18 cellular contexts compared by ENCODE assay signal in the genomic region with DNA sequence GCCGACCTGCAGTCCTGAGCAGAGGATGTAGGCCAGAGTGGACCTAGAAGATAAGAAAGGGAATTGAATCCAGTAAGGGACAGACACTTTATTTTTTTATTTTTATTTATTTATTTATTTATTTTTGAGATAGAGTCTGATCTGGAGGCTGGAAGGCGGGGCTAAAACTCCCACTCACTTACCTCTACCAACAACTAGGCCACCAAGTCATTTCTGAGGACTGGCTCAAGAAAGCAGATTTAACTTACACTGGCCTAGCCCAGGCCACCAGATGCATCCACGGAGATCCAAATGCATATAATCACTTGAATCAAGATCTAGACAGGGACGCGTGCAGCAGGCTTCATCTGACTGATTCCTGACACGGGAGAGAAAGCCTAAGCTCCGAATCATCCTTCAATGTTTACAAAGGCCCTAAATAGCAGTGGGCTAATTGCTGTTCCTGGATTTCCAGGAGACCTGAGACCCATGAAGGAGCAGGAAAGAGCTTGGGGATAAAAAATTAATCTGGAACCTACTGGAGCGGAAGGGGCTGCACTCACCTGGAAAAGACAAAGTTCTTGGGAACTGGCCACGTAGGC. TPM values are rescaled to one million over a fixed set of nuclear protein-coding genes. Genes with fewer than 3 reads are reported as not detected.
A peak's percentile ranks its signal among the peaks of the same experiment; 100 is the strongest.
DNase-seq lines count a peak whose midpoint lies in the region; FAIRE-seq and TF ChIP-seq lines count a peak whose summit lies in the region.
"Had no signal": no experiment of that assay in that cellular context is flagged by ENCODE, and none has a peak within 500 bp of the region (broad histone marks: within the 10 kb centered on the region; RNA-seq: fewer than 3 reads in every experiment).

No MANE protein-coding gene starts in this region.

- TF ChIP-seq CTCF in tibial artery (IDR thresholded peaks at IDR 0.05) (no peak), D721Med (IDR thresholded peaks at IDR 0.05; ENCODE audit: insufficient read depth, missing control alignments) (no peak)

- DNase-seq in adipocyte (ENCODE audit: low read depth): peak; percentile 47
- peak; percentile 18 for DNase-seq in fibroblast of peridontal ligament (ENCODE audit: extremely low read depth)
- DNase-seq in renal cortical epithelial cell (ENCODE audit: low read depth): peak; percentile 51
- no peak for DNase-seq in NCI-H2081 (lab: John Stamatoyannopoulos, UW)
- DNase-seq in tibial artery: no peak
- DNase-seq in stimulated activated CD4-positive, alpha-beta T cell treated with anti-CD3 and anti-CD28 coated beads, Interleukin-4, amount 100 ng/mL, for 1 hour: no peak
- DNase-seq in D721Med (ENCODE audit: insufficient read length, low spot score): no peak
- DNase-seq: activated CD4-positive, alpha-beta T cell treated with anti-CD3 and anti-CD28 coated beads for 36 hours; activated CD8-positive, alpha-beta memory T cell treated with anti-CD3 and anti-CD28 coated beads, Interleukin-2, amount 10 ng/mL, durations not matched to agents 7 days and 5 days; COR-L47; NCI-H1436 treated with DMSO at 0.1 percent for 48 hours; stimulated activated naive CD8-positive, alpha-beta T cell treated with anti-CD3 and anti-CD28 coated beads, Interleukin-15, amount 100 ng/mL, for 72 hours had no signal

- H3K36me3 ChIP-seq in ES-I3 (ENCODE audit: insufficient read depth, low read length) (no peaks in the 10 kb centered on the region), adipocyte (ENCODE audit: control insufficient read depth, insufficient read depth, low read length, severe bottlenecking) (peaks cover 23% of the 10 kb centered on the region), tibial artery (peaks cover 0 to 27% (median 27%) of the 10 kb centered on the region in 3 donors)

- H3K4me3 ChIP-seq in adipocyte (ENCODE audit: low read length) (no peak overlapping the region), tibial artery (no peak overlapping the region)

- no peaks in the 10 kb centered on the region for H3K9me3 ChIP-seq in ES-I3 (ENCODE audit: control insufficient read depth, insufficient read depth, low read length)
- H3K9me3 ChIP-seq in adipocyte (ENCODE audit: control insufficient read depth, low read length): no peaks in the 10 kb centered on the region
- H3K9me3 ChIP-seq in tibial artery: no peaks in the 10 kb centered on the region

- H3K9ac ChIP-seq in ES-I3 (ENCODE audit: low read depth, low read length) (peak overlapping the region; percentile 58; the same call in 1 of the 2 replicates), adipocyte (ENCODE audit: low read length) (no peak overlapping the region)

- intact Hi-C loops in tibial artery (cut with DNase I; ENCODE audit: low total_unique reads): no loop called here

- no peaks in the 10 kb centered on the region for H3K27me3 ChIP-seq in adipocyte (replicated peaks; ENCODE audit: control insufficient read depth, insufficient read depth, low read length)
- H3K27me3 ChIP-seq in tibial artery: peaks cover 0 to 11% of the 10 kb centered on the region in 2 donors

- H3K4me1 ChIP-seq in ES-I3 (ENCODE audit: insufficient read depth, low read length): no peaks in the 10 kb centered on the region
- peaks cover 9% of the 10 kb centered on the region for H3K4me1 ChIP-seq in adipocyte (ENCODE audit: control insufficient read depth, insufficient read depth, low read length)
- peaks cover 3 to 15% (median 13%) of the 10 kb centered on the region in 4 donors for H3K4me1 ChIP-seq in tibial artery

- no peak for FAIRE-seq in D721Med (lab: Jason Lieb, UNC)

- no peak overlapping the region for H3K27ac ChIP-seq in tibial artery

RNA-seq across cellular contexts. Expression of a gene that starts 1.1 kb away (rescaled TPM):
- total RNA-seq in renal cortical epithelial cell: not detected in 2 replicates
- total RNA-seq: activated CD4-positive, alpha-beta T cell treated with anti-CD3 and anti-CD28 coated beads for 36 hours; activated CD8-positive, alpha-beta memory T cell treated with anti-CD3 and anti-CD28 coated beads, Interleukin-2, amount 10 ng/mL, durations not matched to agents 7 days and 5 days; activated T-helper 2 cell treated with anti-CD3 and anti-CD28 coated beads, Interferon-gamma antibody, Interleukin-2, Interleukin-4, amounts not matched to agents 10 μg/mL and 5 μg/mL and 100 μg/mL, durations not matched to agents 14 hours and 24 hours and 36 hours; cardiac septum; HT1080 had no signal

RNA-seq across cellular contexts. Expression of a gene that starts 17.7 kb away (rescaled TPM):
- total RNA-seq in renal cortical epithelial cell: 31.4 and 40.3 TPM in 2 replicates

RNA-seq across cellular contexts. Expression of a gene that starts 28.1 kb away (rescaled TPM):
- total RNA-seq in renal cortical epithelial cell: under 0.01 and 0.05 TPM in 2 replicates
- total RNA-seq: HT1080, mononuclear cell had no signal

RNA-seq across cellular contexts. Expression of a gene that starts 41.1 kb away (rescaled TPM):
- 0.99 and 1.0 TPM in 2 replicates for total RNA-seq in renal cortical epithelial cell

RNA-seq across cellular contexts. Expression of a gene that starts 49.1 kb away (rescaled TPM):
- not detected in 2 replicates for total RNA-seq in renal cortical epithelial cell
- total RNA-seq: HT1080, kidney epithelial cell had no signal

Comparison
In these comparisons a context has a peak if more than half of its experiments do, and no peak if none do; other contexts are left out.
1. DNase-seq: peak in adipocyte (single experiment), fibroblast of peridontal ligament (single experiment) and renal cortical epithelial cell (single experiment); none in NCI-H2081 (0 of 2), tibial artery (0 of 2), stimulated activated CD4-positive, alpha-beta T cell treated with anti-CD3 and anti-CD28 coated beads, Interleukin-4, amount 100 ng/mL, for 1 hour (single experiment) and D721Med (single experiment).